1 cellular context compared by ENCODE assay signal in genomic region chr17:16589097-16589969, GRCh38.
A peak's percentile ranks its signal among the peaks of the same experiment; 100 is the strongest.
TF ChIP-seq lines count a peak whose summit lies in the region.

No MANE protein-coding gene starts in this region.

TF ChIP-seq in HepG2, 621 proteins besides CTCF, POLR2A, EP300 and RAD21 (continued from another document and continues in another):
- TF ChIP-seq ZNF512 (CRISPR knock-in tag; IDR thresholded peaks at IDR 0.05): no peak
- no peak for TF ChIP-seq ZNF761 (CRISPR knock-in tag; conservative IDR thresholded peaks at IDR 0.05)
- peak; percentile 58; the same call in 1 of the 2 replicates for TF ChIP-seq MEF2D (CRISPR knock-in tag; IDR thresholded peaks at IDR 0.05)
- TF ChIP-seq ZNF569 (CRISPR knock-in tag; IDR thresholded peaks at IDR 0.05; ENCODE audit: borderline replicate concordance): no peak
- peak; percentile 49; the same call in 1 of the 2 replicates for TF ChIP-seq POLR2G (IDR thresholded peaks at IDR 0.05; ENCODE audit: low read depth, low read length)
- TF ChIP-seq USF2 (IDR thresholded peaks at IDR 0.05; ENCODE audit: low read depth, low read length): no peak
- TF ChIP-seq USF2 (CRISPR knock-in tag; IDR thresholded peaks at IDR 0.05; ENCODE audit: borderline replicate concordance): 0 out of 2 replicates have a peak, but pooled peaks have one; percentile 14
- TF ChIP-seq MLLT10 (CRISPR knock-in tag; IDR thresholded peaks at IDR 0.05): no peak
- TF ChIP-seq MATR3 (CRISPR knock-in tag; IDR thresholded peaks at IDR 0.05): no peak
- TF ChIP-seq RFXAP (CRISPR knock-in tag; IDR thresholded peaks at IDR 0.05; ENCODE audit: borderline replicate concordance): no peak
- 0 out of 2 replicates have a peak, but pooled peaks have one; percentile 23 for TF ChIP-seq ZHX1 (CRISPR knock-in tag; IDR thresholded peaks at IDR 0.05; ENCODE audit: low read depth)
- peak; percentile 63; the same call in 1 of the 2 replicates for TF ChIP-seq ZIK1 (CRISPR knock-in tag; IDR thresholded peaks at IDR 0.05; ENCODE audit: borderline replicate concordance, low read depth)
- no peak for TF ChIP-seq MAFF (IDR thresholded peaks at IDR 0.05; ENCODE audit: low read depth, low read length)
- no peak for TF ChIP-seq ZFP1 (CRISPR knock-in tag; IDR thresholded peaks at IDR 0.05)
- TF ChIP-seq GLI4 (CRISPR knock-in tag; IDR thresholded peaks at IDR 0.05; ENCODE audit: borderline replicate concordance): no peak
- no peak for TF ChIP-seq IKZF4 (CRISPR knock-in tag; IDR thresholded peaks at IDR 0.05; ENCODE audit: borderline replicate concordance, low read depth, not compliant biosample characterization)
- no peak for TF ChIP-seq PCBP2 (optimal IDR thresholded peaks at IDR 0.05; ENCODE audit: low read depth, low read length, poor library complexity, severe bottlenecking)
- TF ChIP-seq ZNF691 (CRISPR knock-in tag; IDR thresholded peaks at IDR 0.05; ENCODE audit: borderline replicate concordance, low read depth): no peak
- TF ChIP-seq HNRNPK (IDR thresholded peaks at IDR 0.05; ENCODE audit: low read depth, low read length, poor library complexity, severe bottlenecking): no peak
- TF ChIP-seq ATRX (CRISPR knock-in tag; IDR thresholded peaks at IDR 0.05; ENCODE audit: borderline replicate concordance): no peak
- no peak for TF ChIP-seq HMG20B (CRISPR knock-in tag; conservative IDR thresholded peaks at IDR 0.05)
- TF ChIP-seq ZBTB21 (CRISPR knock-in tag; IDR thresholded peaks at IDR 0.05): no peak
- TF ChIP-seq PPARG (CRISPR knock-in tag; conservative IDR thresholded peaks at IDR 0.05): no peak
- TF ChIP-seq NFYB (CRISPR knock-in tag; IDR thresholded peaks at IDR 0.05): peak; percentile 17; the same call in 1 of the 2 replicates
- TF ChIP-seq ZBTB1 (CRISPR knock-in tag; IDR thresholded peaks at IDR 0.05; ENCODE audit: borderline replicate concordance): no peak
- TF ChIP-seq ZNF225 (CRISPR knock-in tag; IDR thresholded peaks at IDR 0.05): peak; percentile 81
- no peak for TF ChIP-seq ATF3 (CRISPR knock-in tag; IDR thresholded peaks at IDR 0.05)
- TF ChIP-seq CSRNP2 (CRISPR knock-in tag; conservative IDR thresholded peaks at IDR 0.05; ENCODE audit: low read depth): no peak
- TF ChIP-seq ZBTB37 (CRISPR knock-in tag; IDR thresholded peaks at IDR 0.05): no peak
- no peak; the same call in 1 of the 2 replicates for TF ChIP-seq ZNF639 (CRISPR knock-in tag; conservative IDR thresholded peaks at IDR 0.05)
- TF ChIP-seq CENPX (CRISPR knock-in tag; IDR thresholded peaks at IDR 0.05): no peak
- no peak for TF ChIP-seq HNRNPH1 (optimal IDR thresholded peaks at IDR 0.05; ENCODE audit: low read depth, low read length)
- TF ChIP-seq MIXL1 (CRISPR knock-in tag; IDR thresholded peaks at IDR 0.05): 0 out of 2 replicates have a peak, but pooled peaks have one; percentile 9
- peak; percentile 79; the same call in 1 of the 2 replicates for TF ChIP-seq NFKB2 (CRISPR knock-in tag; IDR thresholded peaks at IDR 0.05; ENCODE audit: borderline replicate concordance)
- TF ChIP-seq ZBTB14 (CRISPR knock-in tag; IDR thresholded peaks at IDR 0.05): no peak
- 0 out of 2 replicates have a peak, but pooled peaks have one; percentile 9 for TF ChIP-seq SOX13 (IDR thresholded peaks at IDR 0.05)
- TF ChIP-seq SOX13 (CRISPR knock-in tag; conservative IDR thresholded peaks at IDR 0.05 in 1 of 2, IDR thresholded peaks at IDR 0.05 in 1 of 2): no peak
- no peak for TF ChIP-seq IRX3 (CRISPR knock-in tag; IDR thresholded peaks at IDR 0.05; ENCODE audit: borderline replicate concordance, low read depth)
- TF ChIP-seq ZBTB33 (CRISPR knock-in tag; IDR thresholded peaks at IDR 0.05): no peak
- TF ChIP-seq YEATS2 (CRISPR knock-in tag; IDR thresholded peaks at IDR 0.05; ENCODE audit: borderline replicate concordance): no peak
- no peak for TF ChIP-seq ZKSCAN1 (IDR thresholded peaks at IDR 0.05; ENCODE audit: low read length)
- TF ChIP-seq ZNF496 (CRISPR knock-in tag; IDR thresholded peaks at IDR 0.05; ENCODE audit: insufficient replicate concordance): no peak
- no peak for TF ChIP-seq ZNF720 (CRISPR knock-in tag; IDR thresholded peaks at IDR 0.05)
